Comparison of ENCODE assay signal across 13 cellular contexts in the genomic region with DNA sequence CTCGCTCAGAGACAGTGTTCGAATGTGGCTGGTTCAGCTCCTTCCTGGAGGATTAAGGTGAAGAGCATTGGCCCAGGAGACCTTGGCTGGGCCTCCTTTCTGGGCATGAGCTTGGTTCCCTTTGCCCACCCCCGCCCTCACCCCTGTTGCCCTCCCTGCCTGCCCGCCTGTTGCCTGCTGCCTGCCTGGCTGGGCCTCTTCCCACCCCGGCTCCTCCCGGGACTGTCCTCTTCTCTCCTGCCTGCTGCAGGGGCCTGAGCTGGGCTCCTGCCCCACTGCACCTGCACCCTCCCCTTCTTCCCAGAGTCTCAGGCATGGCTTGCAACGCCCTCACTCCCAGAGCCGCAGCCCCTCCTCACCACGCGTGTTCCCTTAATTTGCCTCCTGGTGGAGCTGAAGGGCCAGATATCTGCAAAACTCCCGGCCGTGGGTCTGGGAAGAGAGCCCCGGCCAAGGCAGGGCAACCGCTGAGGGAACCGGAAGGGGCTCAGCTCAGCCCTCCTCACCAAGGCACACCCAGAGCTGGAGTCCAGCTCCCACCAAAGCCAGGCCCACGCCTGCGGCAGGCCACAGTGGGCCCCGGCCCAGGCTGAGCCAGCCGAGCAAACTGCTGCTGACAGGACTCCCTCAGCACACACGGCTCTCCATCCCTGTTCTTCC. TPM values are rescaled to one million over a fixed set of nuclear protein-coding genes. Genes with fewer than 3 reads are reported as not detected.
A peak's percentile ranks its signal among the peaks of the same experiment; 100 is the strongest.
DNase-seq lines count a peak whose midpoint lies in the region; ATAC-seq and TF ChIP-seq lines count a peak whose summit lies in the region.
"Had no signal": no experiment of that assay in that cellular context is flagged by ENCODE, and none has a peak within 500 bp of the region (broad histone marks: within the 10 kb centered on the region; RNA-seq: fewer than 3 reads in every experiment).

No MANE protein-coding gene starts in this region.

- ATAC-seq in SK-N-SH treated with all-trans-retinoic acid at 6 μM for 48 hours = no peak; the same call in 2 of the 3 replicates
- peak; percentile 19 for ATAC-seq in sciatic nerve
- no peak for ATAC-seq in GM21529 (IDR thresholded peaks at IDR 0.05; ENCODE audit: unreplicated experiment)
- ATAC-seq: left lobe of liver had no signal

- H3K36me3 ChIP-seq in SK-N-SH (replicated peaks in 1 of 2; ENCODE audit: control insufficient read depth in 1 of 2, insufficient read depth in 2 of 2, low read length in 1 of 2) (peaks cover 0 to 73% of the 10 kb centered on the region in 2 experiments), uterus (no peaks in the 10 kb centered on the region)

- H3K4me2 ChIP-seq in SK-N-SH = no peak overlapping the region

- no peaks in the 10 kb centered on the region for H4K20me1 ChIP-seq in SK-N-SH (ENCODE audit: insufficient read depth)

- peak; percentile 18; the same call in 1 of the 2 replicates for TF ChIP-seq RAD21 in SK-N-SH (IDR thresholded peaks at IDR 0.05; ENCODE audit: low read length)

- H3K4me1 ChIP-seq in SK-N-SH (ENCODE audit: control insufficient read depth in 1 of 2, insufficient read depth in 2 of 2, low read depth in 1 of 2, low read length in 1 of 2) (no peaks in the 10 kb centered on the region; a peak in 1 of 4 replicates), uterus (no peaks in the 10 kb centered on the region)

- POLR2A ChIA-PET in SK-N-SH (lab: Yijun Ruan, JAX) = interaction anchor here (1.1 kb wide), 1 partner anchor 11 kb away, joined by 3 read pairs; no protein-coding TSS in a partner anchor

- TF ChIP-seq EP300 in SK-N-SH (IDR thresholded peaks at IDR 0.05; ENCODE audit: borderline replicate concordance in 1 of 2, low read depth in 1 of 2, low read length in 1 of 2) = no peak

- TF ChIP-seq CTCF in SK-N-SH (IDR thresholded peaks at IDR 0.05) = no peak
- peak; percentile 20 for TF ChIP-seq CTCF in fibroblast of villous mesenchyme (IDR thresholded peaks at IDR 0.05; ENCODE audit: insufficient read depth, low read depth, low read length)
- no peak for TF ChIP-seq CTCF in uterus (IDR thresholded peaks at IDR 0.05)

- no peaks in the 10 kb centered on the region for H3K79me2 ChIP-seq in SK-N-SH (ENCODE audit: insufficient read depth)

- TF ChIP-seq POLR2A in uterus (IDR thresholded peaks at IDR 0.05) = no peak

- H3K9me3 ChIP-seq in SK-N-SH (no peaks in the 10 kb centered on the region), uterus (no peaks in the 10 kb centered on the region)

- peak; percentile 64 for DNase-seq in SK-N-SH
- DNase-seq in SK-N-DZ (ENCODE audit: low spot score) = peak; percentile 51
- DNase-seq in fibroblast of villous mesenchyme (ENCODE audit: low read depth) = no peak
- no peak for DNase-seq in sciatic nerve (ENCODE audit: low spot score)
- DNase-seq in uterus = no peak
- no peak for DNase-seq in mucosa of gallbladder (ENCODE audit: low spot score)
- DNase-seq: activated naive CD4-positive, alpha-beta T cell treated with anti-CD3 and anti-CD28 coated beads for 36 hours; T1000; trophoblast cell had no signal

- WGBS in SK-N-SH (ENCODE audit: low lambda C conversion rate) = 93% methylated on average over 18 of the region's 20 CpGs

- no peaks in the 10 kb centered on the region for H3K9me2 ChIP-seq in SK-N-SH

- no peak overlapping the region for H2AFZ ChIP-seq in SK-N-SH (ENCODE audit: low read depth)

- no peaks in the 10 kb centered on the region for H3K27me3 ChIP-seq in SK-N-SH (ENCODE audit: insufficient read depth)
- H3K27me3 ChIP-seq in uterus = no peaks in the 10 kb centered on the region

- no peak overlapping the region for H3K27ac ChIP-seq in SK-N-SH (ENCODE audit: low read depth in 2 of 2, low read length in 1 of 2)
- H3K27ac ChIP-seq in uterus = no peak overlapping the region

- no peak overlapping the region for H3K9ac ChIP-seq in SK-N-SH

- no peaks in the 10 kb centered on the region for H3F3A ChIP-seq in SK-N-SH (replicated peaks; ENCODE audit: insufficient read depth)

- CTCF ChIA-PET in SK-N-SH (lab: Yijun Ruan, JAX) = interaction anchor here (1.0 to 26.4 kb wide), 6 partner anchors 8 to 314 kb away, joined by 3 to 654 read pairs (median 31); partner anchors contain the start of genes HIC1 and MNT

- intact Hi-C loops in sciatic nerve (cut with DNase I) (loop anchor here (5.0 kb wide), 1 partner anchor 218 kb away; no protein-coding TSS in a partner anchor), uterus (cut with DNase I; ENCODE audit: low total_unique reads) (no loop called here)

- H3K4me3 ChIP-seq in SK-N-SH (ENCODE audit: low read depth in 2 of 2, low read length in 1 of 2) (no peak overlapping the region; a peak in 1 of 4 replicates), fibroblast of villous mesenchyme (ENCODE audit: low read depth, low read length) (no peak overlapping the region), uterus (no peak overlapping the region)
- H3K4me3 ChIP-seq: coronary artery had no signal

TF ChIP-seq in SK-N-SH, 30 proteins besides CTCF, POLR2A, EP300 and RAD21 (continues in another document):
- TF ChIP-seq FOXM1 (IDR thresholded peaks at IDR 0.05; ENCODE audit: low read depth) (no peak), SMC3 (IDR thresholded peaks at IDR 0.05; ENCODE audit: low read depth, low read length) (no peak), SIN3A (IDR thresholded peaks at IDR 0.05; ENCODE audit: borderline replicate concordance, low read depth, low read length) (no peak), MXI1 (IDR thresholded peaks at IDR 0.05; ENCODE audit: low read depth, low read length) (no peak), EZH2phosphoT487 (IDR thresholded peaks at IDR 0.05; ENCODE audit: borderline replicate concordance, low read depth) (no peak), GATA2 (CRISPR knock-in tag; IDR thresholded peaks at IDR 0.05) (no peak), GABPA (IDR thresholded peaks at IDR 0.05; ENCODE audit: low read depth) (no peak), ELF1 (IDR thresholded peaks at IDR 0.05) (no peak), FOSL2 (IDR thresholded peaks at IDR 0.05; ENCODE audit: borderline replicate concordance, low read depth) (no peak), NRF1 (IDR thresholded peaks at IDR 0.05; ENCODE audit: low read depth, low read length) (no peak), NFIC (IDR thresholded peaks at IDR 0.05; ENCODE audit: borderline replicate concordance) (no peak), FOXJ3 (CRISPR knock-in tag; IDR thresholded peaks at IDR 0.05) (no peak), JUND (IDR thresholded peaks at IDR 0.05) (no peak)
- TF ChIP-seq, protein P1, sequence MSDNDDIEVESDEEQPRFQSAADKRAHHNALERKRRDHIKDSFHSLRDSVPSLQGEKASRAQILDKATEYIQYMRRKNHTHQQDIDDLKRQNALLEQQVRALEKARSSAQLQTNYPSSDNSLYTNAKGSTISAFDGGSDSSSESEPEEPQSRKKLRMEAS (IDR thresholded peaks at IDR 0.05; ENCODE audit: low read depth) = no peak

TF ChIP-seq in SK-N-SH treated with all-trans-retinoic acid at 6 μM for 48 hours, 23 proteins besides CTCF, POLR2A, EP300 and RAD21:
- TF ChIP-seq CSRNP3 (CRISPR knock-in tag; IDR thresholded peaks at IDR 0.05) = no peak
- TF ChIP-seq ZNF8 (CRISPR knock-in tag; IDR thresholded peaks at IDR 0.05) = no peak
- TF ChIP-seq ARNTL (CRISPR knock-in tag; IDR thresholded peaks at IDR 0.05; ENCODE audit: borderline replicate concordance, low read depth) = no peak
- TF ChIP-seq GLIS3 (CRISPR knock-in tag; IDR thresholded peaks at IDR 0.05) = no peak

RNA-seq across cellular contexts. Expression of gene MNT, which starts 31.2 kb away (rescaled TPM):
- 7.1 and 7.4 TPM in 2 replicates for polyA plus RNA-seq in SK-N-SH (2012; rRNA removed)
- polyA plus RNA-seq in SK-N-SH (2012; cell fraction: cytosol; rRNA removed) = 3.2 and 4.4 TPM in 2 replicates
- polyA plus RNA-seq in SK-N-SH (2012; cell fraction: nucleus; rRNA removed) = 50.2 and 76.3 TPM in 2 replicates
- 11.7 and 14.7 TPM in 2 replicates for polyA plus RNA-seq in SK-N-DZ (2014; cell fraction: cytosol; rRNA removed)
- polyA plus RNA-seq in SK-N-DZ (2014; cell fraction: nucleus; rRNA removed) = 20.9 and 41.2 TPM in 2 replicates
- total RNA-seq in fibroblast of villous mesenchyme = 7.8 and 11.6 TPM in 2 replicates
- 37.7 TPM for total RNA-seq in sciatic nerve
- 10 to 100 TPM in 1 of 4 donors, 1 to 10 TPM in 3; 1.8 to 32.6 (median 7.8) TPM for total RNA-seq in uterus
- total RNA-seq in mucosa of gallbladder = 44.0 TPM

RNA-seq across cellular contexts. Expression of gene SGSM2, which starts 32.4 kb away (rescaled TPM):
- 85.9 and 98.6 TPM in 2 replicates for polyA plus RNA-seq in SK-N-SH (2012; rRNA removed)
- 18.0 and 30.4 TPM in 2 replicates for polyA plus RNA-seq in SK-N-SH (2012; cell fraction: cytosol; rRNA removed)
- 605 and 826 TPM in 2 replicates for polyA plus RNA-seq in SK-N-SH (2012; cell fraction: nucleus; rRNA removed)
- 65.9 and 101 TPM in 2 replicates for polyA plus RNA-seq in SK-N-DZ (2014; cell fraction: cytosol; rRNA removed)
- polyA plus RNA-seq in SK-N-DZ (2014; cell fraction: nucleus; rRNA removed) = 779 and 911 TPM in 2 replicates
- total RNA-seq in fibroblast of villous mesenchyme (29.6 and 29.8 TPM in 2 replicates), sciatic nerve (59.3 TPM), uterus (10 to 100 TPM; 13.2 to 77.5 (median 51.2) TPM), mucosa of gallbladder (69.8 TPM)

RNA-seq across cellular contexts. Expression of gene TSR1, which starts 33.4 kb away (rescaled TPM):
- polyA plus RNA-seq in SK-N-SH (2012; rRNA removed) = 26.7 and 29.0 TPM in 2 replicates
- 26.0 and 27.0 TPM in 2 replicates for polyA plus RNA-seq in SK-N-SH (2012; cell fraction: cytosol; rRNA removed)
- 38.2 and 50.3 TPM in 2 replicates for polyA plus RNA-seq in SK-N-SH (2012; cell fraction: nucleus; rRNA removed)
- 59.8 and 70.3 TPM in 2 replicates for polyA plus RNA-seq in SK-N-DZ (2014; cell fraction: cytosol; rRNA removed)
- 75.9 and 86.6 TPM in 2 replicates for polyA plus RNA-seq in SK-N-DZ (2014; cell fraction: nucleus; rRNA removed)
- total RNA-seq in fibroblast of villous mesenchyme = 45.8 and 48.0 TPM in 2 replicates
- 18.4 TPM for total RNA-seq in sciatic nerve
- 10 to 100 TPM in 3 of 4 donors, 1 to 10 TPM in 1; 2.1 to 43.3 (median 23.5) TPM for total RNA-seq in uterus
- 18.8 TPM for total RNA-seq in mucosa of gallbladder

Comparison
In these comparisons a context has a peak if more than half of its experiments do, and no peak if none do; other contexts are left out.
1. DNase-seq: peak in SK-N-SH (single experiment) and SK-N-DZ (single experiment); none in fibroblast of villous mesenchyme (single experiment), sciatic nerve (single experiment), uterus (0 of 2) and mucosa of gallbladder (single experiment).